ENCODE assay signal across 1 cellular context in the genomic region with DNA sequence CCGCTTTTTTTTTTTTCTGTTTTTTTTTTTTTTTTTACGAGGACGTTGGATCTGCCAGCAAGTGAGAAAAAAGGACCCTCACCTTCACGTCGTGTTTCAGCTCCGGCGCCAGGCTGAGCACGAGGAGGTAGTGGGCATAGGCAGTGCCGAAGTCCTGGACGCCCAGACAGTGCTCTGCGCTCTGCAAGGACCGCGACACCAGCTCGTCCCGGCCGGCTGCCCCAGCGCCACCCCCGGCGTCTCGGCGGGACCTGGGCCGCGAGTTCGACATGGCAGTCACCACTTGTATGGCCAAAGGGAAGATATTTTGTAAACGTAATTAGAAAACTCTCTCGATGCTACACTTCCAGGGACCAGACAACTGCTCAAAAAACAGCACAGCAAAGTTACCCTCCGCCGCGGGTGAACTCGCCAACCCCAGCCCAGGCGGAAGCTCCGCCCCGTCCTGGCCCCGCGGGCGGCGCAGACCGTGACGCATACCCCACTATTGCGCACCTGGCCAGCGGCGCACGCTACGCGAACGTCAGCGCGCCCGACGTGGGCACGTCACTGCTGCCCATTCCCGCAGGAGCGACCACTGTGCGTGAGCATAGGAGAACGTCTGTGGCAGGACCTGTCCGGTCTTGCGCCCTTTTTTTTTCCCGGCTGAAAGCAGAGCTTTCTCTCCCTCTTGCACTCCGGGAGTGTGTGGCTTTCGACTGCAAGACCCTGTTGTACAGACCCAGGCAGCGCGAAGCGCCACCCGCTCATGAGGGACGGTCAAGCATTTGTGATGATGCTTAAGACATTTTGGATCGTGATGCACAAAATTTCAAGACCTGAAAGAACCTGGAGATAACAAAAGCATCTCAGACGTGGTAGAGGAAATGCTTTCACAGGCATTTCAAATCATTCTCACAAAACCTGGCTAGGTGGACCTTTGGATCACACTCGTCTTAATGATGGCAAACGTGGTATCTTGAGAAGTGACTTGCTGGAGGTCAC.
A peak's percentile ranks its signal among the peaks of the same experiment; 100 is the strongest.
TF ChIP-seq lines count a peak whose summit lies in the region.

PRMT9 (minus strand) TSS at position 447 of the 984 bp plus-strand sequence; CDS start at position 271, 176 bp downstream.

TF ChIP-seq in HepG2, 621 proteins besides CTCF, POLR2A, EP300 and RAD21 (continued from another document and continues in another):
- TF ChIP-seq CREBL2 (CRISPR knock-in tag; IDR thresholded peaks at IDR 0.05; ENCODE audit: borderline replicate concordance) (no peak), ZNF777 (CRISPR knock-in tag; IDR thresholded peaks at IDR 0.05) (peak; percentile 52; the same call in 1 of the 2 replicates), SUZ12 (IDR thresholded peaks at IDR 0.05; ENCODE audit: low read depth, low read length) (no peak), TP53 (CRISPR knock-in tag; conservative IDR thresholded peaks at IDR 0.05) (peak; percentile 81), ZNF580 (CRISPR knock-in tag; IDR thresholded peaks at IDR 0.05; ENCODE audit: borderline replicate concordance, low read depth) (peak; percentile 60; the same call in 1 of the 2 replicates), ZNF772 (CRISPR knock-in tag; IDR thresholded peaks at IDR 0.05) (peak; percentile 69; the same call in 1 of the 2 replicates), ZNF256 (CRISPR knock-in tag; conservative IDR thresholded peaks at IDR 0.05) (peak; percentile 87; the same call in 1 of the 2 replicates), ZIK1 (CRISPR knock-in tag; IDR thresholded peaks at IDR 0.05; ENCODE audit: borderline replicate concordance, low read depth) (0 out of 2 replicates have a peak, but pooled peaks have one; percentile 32), HIVEP1 (CRISPR knock-in tag; IDR thresholded peaks at IDR 0.05) (peak; percentile 60), ZNF280D (CRISPR knock-in tag; IDR thresholded peaks at IDR 0.05) (peak; percentile 58; the same call in 1 of the 2 replicates), KDM5B (CRISPR knock-in tag; IDR thresholded peaks at IDR 0.05; ENCODE audit: borderline replicate concordance) (peak; percentile 42; the same call in 1 of the 2 replicates), ZBTB33 (CRISPR knock-in tag; IDR thresholded peaks at IDR 0.05) (no peak), SOX13 (IDR thresholded peaks at IDR 0.05) (no peak), SOX13 (CRISPR knock-in tag; conservative IDR thresholded peaks at IDR 0.05 in 1 of 2, IDR thresholded peaks at IDR 0.05 in 1 of 2) (peak in 1 of 2 experiments; percentile 53; a peak in 2 of 4 replicates), ZNF430 (CRISPR knock-in tag; IDR thresholded peaks at IDR 0.05) (peak; percentile 79), TRIM24 (CRISPR knock-in tag; IDR thresholded peaks at IDR 0.05) (no peak), NFYC (CRISPR knock-in tag; IDR thresholded peaks at IDR 0.05) (peak; percentile 59; the same call in 1 of the 2 replicates)
- TF ChIP-seq, protein P1, sequence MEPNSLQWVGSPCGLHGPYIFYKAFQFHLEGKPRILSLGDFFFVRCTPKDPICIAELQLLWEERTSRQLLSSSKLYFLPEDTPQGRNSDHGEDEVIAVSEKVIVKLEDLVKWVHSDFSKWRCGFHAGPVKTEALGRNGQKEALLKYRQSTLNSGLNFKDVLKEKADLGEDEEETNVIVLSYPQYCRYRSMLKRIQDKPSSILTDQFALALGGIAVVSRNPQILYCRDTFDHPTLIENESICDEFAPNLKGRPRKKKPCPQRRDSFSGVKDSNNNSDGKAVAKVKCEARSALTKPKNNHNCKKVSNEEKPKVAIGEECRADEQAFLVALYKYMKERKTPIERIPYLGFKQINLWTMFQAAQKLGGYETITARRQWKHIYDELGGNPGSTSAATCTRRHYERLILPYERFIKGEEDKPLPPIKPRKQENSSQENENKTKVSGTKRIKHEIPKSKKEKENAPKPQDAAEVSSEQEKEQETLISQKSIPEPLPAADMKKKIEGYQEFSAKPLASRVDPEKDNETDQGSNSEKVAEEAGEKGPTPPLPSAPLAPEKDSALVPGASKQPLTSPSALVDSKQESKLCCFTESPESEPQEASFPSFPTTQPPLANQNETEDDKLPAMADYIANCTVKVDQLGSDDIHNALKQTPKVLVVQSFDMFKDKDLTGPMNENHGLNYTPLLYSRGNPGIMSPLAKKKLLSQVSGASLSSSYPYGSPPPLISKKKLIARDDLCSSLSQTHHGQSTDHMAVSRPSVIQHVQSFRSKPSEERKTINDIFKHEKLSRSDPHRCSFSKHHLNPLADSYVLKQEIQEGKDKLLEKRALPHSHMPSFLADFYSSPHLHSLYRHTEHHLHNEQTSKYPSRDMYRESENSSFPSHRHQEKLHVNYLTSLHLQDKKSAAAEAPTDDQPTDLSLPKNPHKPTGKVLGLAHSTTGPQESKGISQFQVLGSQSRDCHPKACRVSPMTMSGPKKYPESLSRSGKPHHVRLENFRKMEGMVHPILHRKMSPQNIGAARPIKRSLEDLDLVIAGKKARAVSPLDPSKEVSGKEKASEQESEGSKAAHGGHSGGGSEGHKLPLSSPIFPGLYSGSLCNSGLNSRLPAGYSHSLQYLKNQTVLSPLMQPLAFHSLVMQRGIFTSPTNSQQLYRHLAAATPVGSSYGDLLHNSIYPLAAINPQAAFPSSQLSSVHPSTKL (CRISPR knock-in tag; IDR thresholded peaks at IDR 0.05) = peak; percentile 77
- TF ChIP-seq, protein P2, sequence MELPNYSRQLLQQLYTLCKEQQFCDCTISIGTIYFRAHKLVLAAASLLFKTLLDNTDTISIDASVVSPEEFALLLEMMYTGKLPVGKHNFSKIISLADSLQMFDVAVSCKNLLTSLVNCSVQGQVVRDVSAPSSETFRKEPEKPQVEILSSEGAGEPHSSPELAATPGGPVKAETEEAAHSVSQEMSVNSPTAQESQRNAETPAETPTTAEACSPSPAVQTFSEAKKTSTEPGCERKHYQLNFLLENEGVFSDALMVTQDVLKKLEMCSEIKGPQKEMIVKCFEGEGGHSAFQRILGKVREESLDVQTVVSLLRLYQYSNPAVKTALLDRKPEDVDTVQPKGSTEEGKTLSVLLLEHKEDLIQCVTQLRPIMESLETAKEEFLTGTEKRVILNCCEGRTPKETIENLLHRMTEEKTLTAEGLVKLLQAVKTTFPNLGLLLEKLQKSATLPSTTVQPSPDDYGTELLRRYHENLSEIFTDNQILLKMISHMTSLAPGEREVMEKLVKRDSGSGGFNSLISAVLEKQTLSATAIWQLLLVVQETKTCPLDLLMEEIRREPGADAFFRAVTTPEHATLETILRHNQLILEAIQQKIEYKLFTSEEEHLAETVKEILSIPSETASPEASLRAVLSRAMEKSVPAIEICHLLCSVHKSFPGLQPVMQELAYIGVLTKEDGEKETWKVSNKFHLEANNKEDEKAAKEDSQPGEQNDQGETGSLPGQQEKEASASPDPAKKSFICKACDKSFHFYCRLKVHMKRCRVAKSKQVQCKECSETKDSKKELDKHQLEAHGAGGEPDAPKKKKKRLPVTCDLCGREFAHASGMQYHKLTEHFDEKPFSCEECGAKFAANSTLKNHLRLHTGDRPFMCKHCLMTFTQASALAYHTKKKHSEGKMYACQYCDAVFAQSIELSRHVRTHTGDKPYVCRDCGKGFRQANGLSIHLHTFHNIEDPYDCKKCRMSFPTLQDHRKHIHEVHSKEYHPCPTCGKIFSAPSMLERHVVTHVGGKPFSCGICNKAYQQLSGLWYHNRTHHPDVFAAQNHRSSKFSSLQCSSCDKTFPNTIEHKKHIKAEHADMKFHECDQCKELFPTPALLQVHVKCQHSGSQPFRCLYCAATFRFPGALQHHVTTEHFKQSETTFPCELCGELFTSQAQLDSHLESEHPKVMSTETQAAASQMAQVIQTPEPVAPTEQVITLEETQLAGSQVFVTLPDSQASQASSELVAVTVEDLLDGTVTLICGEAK (IDR thresholded peaks at IDR 0.05) = no peak
- TF ChIP-seq, protein P2 (CRISPR knock-in tag; IDR thresholded peaks at IDR 0.05) = peak; percentile 73
